Comparison of ENCODE assay signal across 8 cellular contexts in genomic region chr18:24138884-24139616, GRCh38. TPM values are rescaled to one million over a fixed set of nuclear protein-coding genes. Genes with fewer than 3 reads are reported as not detected.
DNase-seq lines count a peak whose midpoint lies in the region; ATAC-seq and TF ChIP-seq lines count a peak whose summit lies in the region.

CABYR (plus strand) TSS chr18:24139062; CDS start chr18:24143115, 4,053 bp downstream.

- H4K20me1 ChIP-seq in PC-3 (ENCODE audit: low read length), result no peaks in the 10 kb centered on the region

- peak within 1 kb of the TSS; percentile 75 for H3K4me2 ChIP-seq in PC-3 (ENCODE audit: low read length)

- intact Hi-C loops in PC-3 (cut with micrococcal nuclease), result no loop called here

- H3K79me2 ChIP-seq in PC-3 (ENCODE audit: low read length), result no peaks in the 10 kb centered on the region

- peaks cover 16% of the 10 kb centered on the region for H3K4me1 ChIP-seq in PC-3 (ENCODE audit: insufficient read depth, low read length)

- H3K9me2 ChIP-seq in PC-3 (replicated peaks; ENCODE audit: low read length), result no peaks in the 10 kb centered on the region

- DNase-seq in AG09319 (ENCODE audit: extremely low read depth, low read depth) (peak; percentile 81), PC-3 (peak; percentile 76), activated gamma-delta T cell treated with Interleukin-2 at 50 U/mL for 16 hours (peak; percentile 61), fibroblast of villous mesenchyme (ENCODE audit: low read depth) (peak; percentile 82)
- peak; percentile 43 to 82 (median 72) for DNase-seq in stimulated activated naive CD4-positive, alpha-beta T cell (lab: John Stamatoyannopoulos, UW)

- H3K4me1 Mint-ChIP-seq in nephron, result no peaks in the 10 kb centered on the region

- no peaks in the 10 kb centered on the region for H3K27me3 ChIP-seq in PC-3 (ENCODE audit: low read length)

- no peaks in the 10 kb centered on the region for H3K9me3 ChIP-seq in PC-3 (ENCODE audit: low read length)

- peak within 1 kb of the TSS; percentile 18; the same call in 1 of the 2 replicates for H3K27ac ChIP-seq in PC-3 (ENCODE audit: low read length)

- H3K4me3 Mint-ChIP-seq in nephron, result peak within 1 kb of the TSS; percentile 89 to 95 (median 90)

- H3K9me3 Mint-ChIP-seq in nephron, result peaks cover 3% of the 10 kb centered on the region

- no peaks in the 10 kb centered on the region for H3K36me3 ChIP-seq in PC-3 (ENCODE audit: low read depth, low read length)

- H3K27me3 Mint-ChIP-seq in nephron (ENCODE audit: low read depth), result no peaks in the 10 kb centered on the region

- peak within 1 kb of the TSS; percentile 71 for H3K4me3 ChIP-seq in PC-3 (ENCODE audit: low read length)
- peak within 1 kb of the TSS; percentile 58 for H3K4me3 ChIP-seq in fibroblast of villous mesenchyme (ENCODE audit: low read depth, low read length)

- TSS peak; percentile 82 for BruUV-seq in PC-3 (replicated peaks; lab: Mats Ljungman, UMichigan)

- CTCF ChIA-PET in PC-3 (lab: Charles Lee), result interaction anchor here (0.6 to 0.9 kb wide), 2 partner anchors 53 to 221 kb away, joined by 3 to 4 read pairs; no protein-coding TSS in a partner anchor

- POLR2A ChIA-PET in PC-3 (lab: Charles Lee; ENCODE audit: unreplicated experiment), result interaction anchor here (0.6 to 0.7 kb wide), 6 partner anchors 12 to 1677 kb away, joined by 3 to 6 read pairs (median 4); no protein-coding TSS in a partner anchor

- peaks cover 4% of the 10 kb centered on the region for H3F3A ChIP-seq in PC-3 (ENCODE audit: low read length, unreplicated experiment)

- peak within 1 kb of the TSS; percentile 59 for H2AFZ ChIP-seq in PC-3 (ENCODE audit: low read length)

- peak within 1 kb of the TSS; percentile 70 for H3K9ac ChIP-seq in PC-3 (ENCODE audit: low read length)

- peak within 1 kb of the TSS; percentile 54 to 76 (median 70) for H3K27ac Mint-ChIP-seq in nephron

- ATAC-seq in GM19035 (IDR thresholded peaks at IDR 0.05; ENCODE audit: unreplicated experiment) (peak; percentile 83), HG03378 (IDR thresholded peaks at IDR 0.05; ENCODE audit: unreplicated experiment) (peak; percentile 91), PC-3 (peak; percentile 85)

- TF ChIP-seq CTCF in AG09319 (IDR thresholded peaks at IDR 0.05; ENCODE audit: low read depth, low read length), result no peak
- TF ChIP-seq CTCF in PC-3 (conservative IDR thresholded peaks at IDR 0.05; ENCODE audit: low read depth, low read length), result no peak
- no peak for TF ChIP-seq CTCF in fibroblast of villous mesenchyme (IDR thresholded peaks at IDR 0.05; ENCODE audit: insufficient read depth, low read depth, low read length)
- TF ChIP-seq CTCF in nephron (IDR thresholded peaks at IDR 0.05; ENCODE audit: unreplicated experiment in 3 of 3), result no peak

- H3K36me3 Mint-ChIP-seq in nephron (ENCODE audit: low read depth), result peaks cover 6% of the 10 kb centered on the region

RNA-seq across cellular contexts. Expression of gene CABYR, which starts in this region (rescaled TPM):
- total RNA-seq in PC-3 (2014; rRNA removed), result 5.4 and 5.6 TPM in 2 replicates
- 6.4 and 20.3 TPM in 2 replicates for total RNA-seq in fibroblast of villous mesenchyme

Comparison
In these comparisons a context has a peak if more than half of its experiments do, and no peak if none do; other contexts are left out.
1. Peak in every context shown above with its lines: DNase-seq, ATAC-seq, H3K4me3 ChIP-seq and H3K27ac ChIP-seq.